Comparison of ENCODE assay signal across 20 cellular contexts in the genomic region with DNA sequence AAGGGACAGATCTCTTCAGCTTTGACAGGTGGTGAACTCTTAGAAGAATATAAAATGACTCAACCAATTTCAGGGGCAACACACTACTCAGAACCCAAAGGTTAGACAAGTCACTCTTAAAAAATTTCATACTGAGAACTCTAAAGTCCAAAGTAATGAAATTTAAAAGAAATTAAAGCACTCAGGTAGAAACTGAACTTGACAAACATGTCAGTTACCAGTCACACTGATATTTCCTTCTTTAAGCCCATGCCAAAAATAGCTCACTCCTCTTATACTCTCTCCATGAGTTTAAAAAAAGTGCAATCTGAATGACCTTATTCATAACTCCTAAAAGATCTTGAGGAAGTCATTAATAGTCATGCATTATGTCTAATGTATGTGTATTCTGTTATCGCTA.
"Had no signal": no experiment of that assay in that cellular context is flagged by ENCODE, and none has a peak within 500 bp of the region (broad histone marks: within the 10 kb centered on the region; RNA-seq: fewer than 3 reads in every experiment).

No MANE protein-coding gene starts in this region.

- H3K27ac Mint-ChIP-seq: activated CD4-positive, alpha-beta memory T cell treated with anti-CD3 and anti-CD28 coated beads, Interleukin-2, amount 10 ng/mL, durations not matched to agents 7 days and 5 days; activated naive CD4-positive, alpha-beta T cell treated with anti-CD3 and anti-CD28 coated beads for 36 hours; activated T-helper 1 cell treated with anti-CD3 and anti-CD28 coated beads, Interleukin-12 subunit alpha, Interleukin-12 subunit beta, Interleukin-2, Interleukin-4 antibody, amounts not matched to agents 30 ng/mL and 10 ng/mL and 1 ng/mL, durations not matched to agents 14 hours and 24 hours and 36 hours; brain; stimulated activated naive CD8-positive, alpha-beta T cell treated with anti-CD3 and anti-CD28 coated beads, Interleukin-15, amount 100 ng/mL, for 72 hours had no signal

- DNase-seq: activated CD4-positive, alpha-beta memory T cell treated with anti-CD3 and anti-CD28 coated beads, Interleukin-2, amount 10 ng/mL, durations not matched to agents 7 days and 5 days; activated CD4-positive, alpha-beta T cell treated with anti-CD3 and anti-CD28 coated beads for 1 hour; activated CD8-positive, alpha-beta memory T cell treated with anti-CD3 and anti-CD28 coated beads, Interleukin-2, amount 50 U/mL, for 48 hours; activated naive CD4-positive, alpha-beta T cell treated with anti-CD3 and anti-CD28 coated beads for 36 hours; adrenal gland; heart left ventricle; islet precursor cell; left ventricle myocardium superior; mesenchymal stem cell; stimulated activated CD4-positive, alpha-beta T cell treated with anti-CD3 and anti-CD28 coated beads, Interleukin-15, amount 100 ng/mL, for 24 hours; stimulated activated CD4-positive, alpha-beta T cell treated with anti-CD3 and anti-CD28 coated beads, Interleukin-4, amount 100 ng/mL, for 24 hours; stimulated activated naive CD8-positive, alpha-beta T cell treated with anti-CD3 and anti-CD28 coated beads, Interleukin-15, amount 100 ng/mL, for 72 hours; T-helper 2 cell had no signal

- H3K4me1 Mint-ChIP-seq: stimulated activated naive CD8-positive, alpha-beta T cell treated with anti-CD3 and anti-CD28 coated beads, Interleukin-15, amount 100 ng/mL, for 72 hours had no signal

- FAIRE-seq: endometrium, frontal cortex had no signal

- H3K4me1 ChIP-seq: adrenal gland had no signal

- H3K4me3 ChIP-seq: adrenal gland, heart left ventricle, thoracic aorta had no signal

- H3K9me3 ChIP-seq: adrenal gland, heart left ventricle, thoracic aorta had no signal

- H3K9me3 Mint-ChIP-seq: activated CD4-positive, alpha-beta memory T cell treated with anti-CD3 and anti-CD28 coated beads, Interleukin-2, amount 10 ng/mL, durations not matched to agents 7 days and 5 days; activated T-helper 1 cell treated with anti-CD3 and anti-CD28 coated beads, Interleukin-12 subunit alpha, Interleukin-12 subunit beta, Interleukin-2, Interleukin-4 antibody, amounts not matched to agents 30 ng/mL and 10 ng/mL and 1 ng/mL, durations not matched to agents 14 hours and 24 hours and 36 hours; central memory CD8-positive, alpha-beta T cell; stimulated activated naive CD8-positive, alpha-beta T cell treated with anti-CD3 and anti-CD28 coated beads, Interleukin-15, amount 100 ng/mL, for 72 hours had no signal

- H3K27me3 ChIP-seq: adrenal gland, heart left ventricle had no signal

- H3K27me3 Mint-ChIP-seq: activated CD4-positive, alpha-beta memory T cell treated with anti-CD3 and anti-CD28 coated beads, Interleukin-2, amount 10 ng/mL, durations not matched to agents 7 days and 5 days; brain; central memory CD8-positive, alpha-beta T cell; stimulated activated naive CD8-positive, alpha-beta T cell treated with anti-CD3 and anti-CD28 coated beads, Interleukin-15, amount 100 ng/mL, for 72 hours had no signal

- ATAC-seq: heart left ventricle; left ventricle myocardium superior; stimulated activated naive CD8-positive, alpha-beta T cell treated with anti-CD3 and anti-CD28 coated beads, Interleukin-15, amount 100 ng/mL, for 72 hours had no signal

- H3K36me3 ChIP-seq: adrenal gland, heart left ventricle, thoracic aorta had no signal

- H3K27ac ChIP-seq: adrenal gland, heart left ventricle, thoracic aorta had no signal

- H3K4me3 Mint-ChIP-seq: activated CD4-positive, alpha-beta memory T cell treated with anti-CD3 and anti-CD28 coated beads, Interleukin-2, amount 10 ng/mL, durations not matched to agents 7 days and 5 days; activated naive CD4-positive, alpha-beta T cell treated with anti-CD3 and anti-CD28 coated beads for 36 hours; activated T-helper 1 cell treated with anti-CD3 and anti-CD28 coated beads, Interleukin-12 subunit alpha, Interleukin-12 subunit beta, Interleukin-2, Interleukin-4 antibody, amounts not matched to agents 30 ng/mL and 10 ng/mL and 1 ng/mL, durations not matched to agents 14 hours and 24 hours and 36 hours; brain; central memory CD8-positive, alpha-beta T cell; nephron; stimulated activated naive CD8-positive, alpha-beta T cell treated with anti-CD3 and anti-CD28 coated beads, Interleukin-15, amount 100 ng/mL, for 72 hours had no signal
